Comparison of ENCODE assay signal across 15 cellular contexts in the genomic region with DNA sequence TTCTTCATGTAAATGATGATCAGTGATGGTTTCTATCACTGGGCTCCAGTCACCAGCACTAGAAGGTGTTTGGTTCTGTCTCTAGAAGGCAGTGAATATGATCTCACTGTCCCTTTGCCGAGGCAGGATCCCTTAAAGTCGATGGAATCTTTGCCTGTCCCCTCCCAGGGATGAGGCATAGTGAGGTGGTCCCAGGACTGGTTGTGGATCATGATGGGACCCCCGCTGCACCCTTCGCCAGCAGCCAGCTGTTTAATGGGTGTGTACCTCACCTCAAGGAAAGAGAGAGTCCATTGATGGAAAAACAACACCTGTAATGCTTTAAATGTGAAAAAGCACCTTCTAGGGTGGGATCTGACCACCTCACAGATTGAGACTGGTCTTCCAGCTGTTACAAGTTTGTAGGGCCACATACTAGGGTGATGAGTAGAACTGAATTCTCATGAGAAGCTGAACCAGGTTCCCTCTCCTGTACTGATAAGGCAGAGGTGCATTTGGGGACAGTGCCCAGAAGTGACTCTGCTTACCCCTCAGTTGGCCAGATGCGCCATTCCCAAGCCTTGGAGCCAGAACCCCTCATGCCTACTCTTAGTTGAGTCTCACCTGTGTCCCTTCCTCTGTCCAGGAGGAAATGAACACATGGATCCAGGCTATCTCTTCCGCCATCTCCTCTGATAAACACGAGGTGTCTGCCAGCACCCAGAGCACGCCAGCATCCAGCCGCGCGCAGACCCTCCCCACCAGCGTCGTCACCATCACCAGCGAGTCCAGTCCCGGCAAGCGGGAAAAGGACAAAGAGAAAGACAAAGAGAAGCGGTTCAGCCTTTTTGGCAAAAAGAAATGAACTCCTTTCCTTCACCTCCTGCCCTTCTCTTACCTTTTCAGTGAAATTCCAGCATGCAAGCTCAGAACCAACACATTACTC. TPM values are rescaled to one million over a fixed set of nuclear protein-coding genes. Genes with fewer than 3 reads are reported as not detected.
DNase-seq lines count a peak whose midpoint lies in the region; ATAC-seq and TF ChIP-seq lines count a peak whose summit lies in the region.
"Had no signal": no experiment of that assay in that cellular context is flagged by ENCODE, and none has a peak within 500 bp of the region (broad histone marks: within the 10 kb centered on the region; RNA-seq: fewer than 3 reads in every experiment).

No MANE protein-coding gene starts in this region.

- peaks cover 22 to 23% of the 10 kb centered on the region in 2 donors for H3K36me3 ChIP-seq in thyroid gland

- ATAC-seq in naive B cell (ENCODE audit: low read depth in 2 of 2): no peak
- ATAC-seq: A549 had no signal

- H3K27me3 ChIP-seq in thyroid gland: no peaks in the 10 kb centered on the region
- H3K27me3 ChIP-seq: SJSA1 had no signal

- no peak for TF ChIP-seq POLR2A in thyroid gland (IDR thresholded peaks at IDR 0.05)

- H3K4me3 Mint-ChIP-seq in T-helper 2 cell treated with Interferon-gamma antibody and Interleukin-4, amounts not matched to agents 5 μg/mL and 100 μg/mL, for 36 hours: no peak overlapping the region
- H3K4me3 Mint-ChIP-seq in naive B cell: no peak overlapping the region
- H3K4me3 Mint-ChIP-seq in chondrocyte (ENCODE audit: unreplicated experiment): no peak overlapping the region

- H3K9me3 Mint-ChIP-seq in T-helper 2 cell treated with Interferon-gamma antibody and Interleukin-4, amounts not matched to agents 5 μg/mL and 100 μg/mL, for 36 hours: no peaks in the 10 kb centered on the region
- H3K9me3 Mint-ChIP-seq in naive B cell: no peaks in the 10 kb centered on the region
- H3K9me3 Mint-ChIP-seq in chondrocyte (ENCODE audit: low read depth): no peaks in the 10 kb centered on the region

- 95% methylated on average over 17 of the region's 17 CpGs for WGBS in thyroid gland, 2 donors

- H3K27me3 Mint-ChIP-seq in T-helper 2 cell treated with Interferon-gamma antibody and Interleukin-4, amounts not matched to agents 5 μg/mL and 100 μg/mL, for 36 hours (ENCODE audit: low read depth): no peaks in the 10 kb centered on the region
- no peaks in the 10 kb centered on the region for H3K27me3 Mint-ChIP-seq in naive B cell
- no peaks in the 10 kb centered on the region for H3K27me3 Mint-ChIP-seq in chondrocyte (ENCODE audit: low read depth)

- peak overlapping the region; percentile 1 for H3K27ac Mint-ChIP-seq in T-helper 2 cell treated with Interferon-gamma antibody and Interleukin-4, amounts not matched to agents 5 μg/mL and 100 μg/mL, for 36 hours
- H3K27ac Mint-ChIP-seq in naive B cell (peak overlapping the region in 5 of 6 donors; percentile 11 to 90 (median 69)), chondrocyte (ENCODE audit: unreplicated experiment) (no peak overlapping the region)

- H3K27ac ChIP-seq in caudate nucleus (ENCODE audit: low read depth, low read length) (peak overlapping the region; percentile 91), thyroid gland (peak overlapping the region in 2 of 3 donors; percentile 8 to 80), coronary artery (peak overlapping the region in 1 of 2 donors; percentile 80)
- H3K27ac ChIP-seq: KMS-11, SJSA1 had no signal

- no peaks in the 10 kb centered on the region for H3K9me3 ChIP-seq in thyroid gland
- H3K9me3 ChIP-seq: A549, SJSA1 had no signal

- peaks cover 69% of the 10 kb centered on the region for H3K36me3 Mint-ChIP-seq in T-helper 2 cell treated with Interferon-gamma antibody and Interleukin-4, amounts not matched to agents 5 μg/mL and 100 μg/mL, for 36 hours (ENCODE audit: low read depth)
- H3K36me3 Mint-ChIP-seq in naive B cell (peaks cover 31 to 32% of the 10 kb centered on the region in 2 donors), chondrocyte (ENCODE audit: low read depth) (peaks cover 38% of the 10 kb centered on the region)

- no peak overlapping the region for H3K4me3 ChIP-seq in thyroid gland (replicated peaks in 1 of 3)
- no peak overlapping the region for H3K4me3 ChIP-seq in coronary artery
- H3K4me3 ChIP-seq: A549, SJSA1 had no signal

- intact Hi-C loops in thyroid gland (cut with DNase I): loop anchor here (5.0 kb wide), 1 partner anchor 34 kb away; no protein-coding TSS in a partner anchor

- TF ChIP-seq CTCF in thyroid gland (IDR thresholded peaks at IDR 0.05) (no peak), chondrocyte (IDR thresholded peaks at IDR 0.05) (no peak), coronary artery (IDR thresholded peaks at IDR 0.05) (no peak)

- DNase-seq in T-helper 2 cell treated with Interferon-gamma antibody and Interleukin-4, amounts not matched to agents 5 μg/mL and 100 μg/mL, for 36 hours (ENCODE audit: low spot score): no peak
- no peak for DNase-seq in T-helper 2 cell
- DNase-seq in caudate nucleus (lab: John Stamatoyannopoulos, UW): no peak
- DNase-seq in naive B cell: no peak
- DNase-seq in thyroid gland: no peak
- no peak for DNase-seq in SK-N-DZ (ENCODE audit: low spot score)
- DNase-seq in chondrocyte (ENCODE audit: low spot score): no peak
- no peak for DNase-seq in coronary artery (ENCODE audit: low spot score)
- DNase-seq: activated CD4-positive, CD25-positive, alpha-beta regulatory T cell treated with anti-CD3 and anti-CD28 coated beads, Interleukin-2, amount 50 U/mL, for 72 hours; midbrain; NCI-H187 treated with DMSO at 0.1 percent for 48 hours; NCI-H748 treated with DMSO at 0.1 percent for 48 hours had no signal

- peaks cover 16% of the 10 kb centered on the region for H3K4me1 Mint-ChIP-seq in T-helper 2 cell treated with Interferon-gamma antibody and Interleukin-4, amounts not matched to agents 5 μg/mL and 100 μg/mL, for 36 hours (ENCODE audit: low read depth)
- H3K4me1 Mint-ChIP-seq in naive B cell (peaks cover 7 to 12% (median 9%) of the 10 kb centered on the region in 3 donors), chondrocyte (ENCODE audit: low read depth) (peaks cover 40% of the 10 kb centered on the region)

- H3K4me1 ChIP-seq in thyroid gland: peaks cover 40 to 52% of the 10 kb centered on the region in 2 donors

RNA-seq across cellular contexts. Expression of gene EML6, which starts 55.5 kb away (rescaled TPM):
- under 1 TPM in 5 of 6 donors, not detected in 1; 0.04 to 0.56 (median 0.18) TPM for polyA plus RNA-seq in naive B cell (ENCODE audit: low read depth in 6 of 6)
- 10 to 100 TPM in 3 of 4 donors, 1 to 10 TPM in 1; 5.6 to 24.8 (median 20.3) TPM for total RNA-seq in thyroid gland
- 4.0 and 7.0 TPM in 2 replicates for polyA plus RNA-seq in SK-N-DZ (2014; cell fraction: cytosol; rRNA removed)
- 19.2 and 20.1 TPM in 2 replicates for polyA plus RNA-seq in SK-N-DZ (2014; cell fraction: nucleus; rRNA removed)
- total RNA-seq in chondrocyte: 0.97 to 2.3 TPM (median 1.1 TPM) in 3 replicates
